In genomic region chr12:11497995-11498394, GRCh38 we compare ENCODE assay signal across 14 cellular contexts.
DNase-seq lines count a peak whose midpoint lies in the region; ATAC-seq and TF ChIP-seq lines count a peak whose summit lies in the region.
"Had no signal": no experiment of that assay in that cellular context is flagged by ENCODE, and none has a peak within 500 bp of the region (broad histone marks: within the 10 kb centered on the region; RNA-seq: fewer than 3 reads in every experiment).

No MANE protein-coding gene starts in this region.

- in situ Hi-C loops in G401 (cut with HindIII; ENCODE audit: low sequenced_read_pairs) = loop anchor here (25.0 kb wide), 1 partner anchor 261 kb away; no protein-coding TSS in a partner anchor

- intact Hi-C loops in activated B cell treated with CpG ODN at 0.5 μM for 24 hours (cut with micrococcal nuclease) = no loop called here

- no peaks in the 10 kb centered on the region for H3K36me3 Mint-ChIP-seq in activated B cell treated with CpG ODN at 0.5 μM for 24 hours (ENCODE audit: low read depth)
- H3K36me3 Mint-ChIP-seq: CD8-positive, alpha-beta T cell had no signal

- CTCF ChIA-PET in activated B cell treated with CpG ODN at 0.5 μM for 24 hours (lab: Charles Lee) = no interaction called here

- DNase-seq in activated B cell treated with CpG ODN at 0.5 μM for 24 hours (no peak), G401 (ENCODE audit: low spot score) (no peak), NCI-H1694 (lab: John Stamatoyannopoulos, UW) (no peak), NCI-H524 (lab: John Stamatoyannopoulos, UW) (no peak), NCI-H2081 treated with DMSO at 0.1 percent for 48 hours (lab: John Stamatoyannopoulos, UW) (no peak)
- DNase-seq: activated T-cell treated with anti-CD3 and anti-CD28 coated beads, Interleukin-2, amount 50 U/mL, for 1 hour; CD8-positive, alpha-beta T cell; NCI-H1105; NCI-H748 treated with DMSO at 0.1 percent for 48 hours; stimulated activated CD4-positive, alpha-beta T cell treated with anti-CD3 and anti-CD28 coated beads, Interleukin-4, amount 100 ng/mL, for 24 hours had no signal

- peaks cover 22% of the 10 kb centered on the region for H3K4me1 Mint-ChIP-seq in activated B cell treated with CpG ODN at 0.5 μM for 24 hours

- TF ChIP-seq CTCF in activated B cell treated with CpG ODN at 0.5 μM for 24 hours (IDR thresholded peaks at IDR 0.05) = no peak

- ATAC-seq in GM18508 (IDR thresholded peaks at IDR 0.05; ENCODE audit: insufficient read depth, unreplicated experiment) = peak; percentile 63
- peak; percentile 53 for ATAC-seq in GM21381 (IDR thresholded peaks at IDR 0.05; ENCODE audit: unreplicated experiment)
- ATAC-seq in HG03103 (IDR thresholded peaks at IDR 0.05; ENCODE audit: low read depth, unreplicated experiment) = peak; percentile 70
- peak; percentile 80 for ATAC-seq in activated B cell treated with CpG ODN at 0.5 μM for 24 hours (ENCODE audit: low read depth)
- ATAC-seq: activated CD4-positive, CD25-positive, alpha-beta regulatory T cell treated with anti-CD3 and anti-CD28 coated beads, Interleukin-2, amount 50 U/mL, for 24 hours; CD8-positive, alpha-beta T cell had no signal

- peaks cover 38% of the 10 kb centered on the region for H3K27me3 Mint-ChIP-seq in activated B cell treated with CpG ODN at 0.5 μM for 24 hours

- H3K27ac Mint-ChIP-seq in activated B cell treated with CpG ODN at 0.5 μM for 24 hours = peak overlapping the region; percentile 60
- H3K27ac Mint-ChIP-seq: CD8-positive, alpha-beta T cell had no signal

- peak overlapping the region; percentile 64 for H3K4me3 Mint-ChIP-seq in activated B cell treated with CpG ODN at 0.5 μM for 24 hours
- H3K4me3 Mint-ChIP-seq: CD8-positive, alpha-beta T cell had no signal

- H3K9me3 Mint-ChIP-seq in activated B cell treated with CpG ODN at 0.5 μM for 24 hours = peaks cover 10% of the 10 kb centered on the region

- POLR2A ChIA-PET in activated B cell treated with CpG ODN at 0.5 μM for 24 hours (lab: Charles Lee) = no interaction called here
